11 cellular contexts compared by ENCODE assay signal in the genomic region with DNA sequence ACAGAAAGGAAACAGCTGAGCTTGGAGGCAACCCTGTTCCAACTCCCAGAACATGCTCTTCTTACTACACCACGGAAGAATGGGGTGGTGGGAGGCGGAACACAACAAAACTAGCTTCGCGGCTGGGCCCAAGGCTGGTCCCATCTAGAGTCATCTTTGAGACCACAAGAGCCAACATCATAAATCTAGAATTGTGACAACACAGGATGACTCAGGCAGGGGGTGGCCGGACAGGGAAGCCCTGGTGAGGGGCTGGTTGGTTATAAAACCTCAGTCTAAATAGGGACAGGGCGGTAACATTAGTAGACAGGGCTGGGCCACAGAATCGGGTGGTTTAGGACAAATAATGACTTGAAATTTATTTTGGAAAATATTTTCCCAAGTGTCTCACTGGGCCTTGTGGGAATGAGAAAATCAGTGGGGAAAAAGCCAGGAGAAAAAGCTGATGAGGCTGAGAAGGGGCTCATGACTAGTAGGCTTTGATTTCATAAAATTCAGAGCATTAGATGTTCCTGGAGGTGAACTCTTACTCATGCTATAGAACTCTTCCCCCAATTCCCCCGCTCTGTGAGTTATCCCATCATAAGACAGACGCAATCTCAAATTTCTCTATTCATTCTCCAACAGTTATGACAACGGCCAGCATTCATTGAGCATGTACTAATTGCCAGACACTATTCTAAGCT.
DNase-seq lines count a peak whose midpoint lies in the region; ATAC-seq and TF ChIP-seq lines count a peak whose summit lies in the region.
"Had no signal": no experiment of that assay in that cellular context is flagged by ENCODE, and none has a peak within 500 bp of the region (broad histone marks: within the 10 kb centered on the region; RNA-seq: fewer than 3 reads in every experiment).

No MANE protein-coding gene starts in this region.

- ATAC-seq in gastroesophageal sphincter (peak; percentile 81), HG02970 (IDR thresholded peaks at IDR 0.05; ENCODE audit: low FRiP score, unreplicated experiment) (no peak), HG02759 (IDR thresholded peaks at IDR 0.05; ENCODE audit: unreplicated experiment) (no peak)
- no peak for ATAC-seq in CD8-positive, alpha-beta T cell

- no peaks in the 10 kb centered on the region for H3K36me3 Mint-ChIP-seq in CD8-positive, alpha-beta T cell

- WGBS in gastroesophageal sphincter (ENCODE audit: low coverage in 1 of 2), 2 donors = 60 to 62% methylated on average over 6 to 10 of the region's 10 CpGs

- peaks cover 7% of the 10 kb centered on the region for H3K4me1 Mint-ChIP-seq in CD8-positive, alpha-beta T cell (ENCODE audit: low read depth)

- no peak overlapping the region for H3K27ac Mint-ChIP-seq in CD8-positive, alpha-beta T cell

- no peak overlapping the region for H3K4me3 Mint-ChIP-seq in CD8-positive, alpha-beta T cell

- no peak for TF ChIP-seq POLR2A in gastroesophageal sphincter (IDR thresholded peaks at IDR 0.05)

- no peaks in the 10 kb centered on the region for H3K9me3 Mint-ChIP-seq in CD8-positive, alpha-beta T cell

- peaks cover 0 to 15% (median 0%) of the 10 kb centered on the region in 3 donors for H3K9me3 ChIP-seq in gastroesophageal sphincter
- H3K9me3 ChIP-seq in CD8-positive, alpha-beta T cell (ENCODE audit: low read length) = no peaks in the 10 kb centered on the region

- TF ChIP-seq EP300 in gastroesophageal sphincter (IDR thresholded peaks at IDR 0.05) = no peak

- H3K27ac ChIP-seq in gastroesophageal sphincter = peak overlapping the region; percentile 25 to 68 (median 53)
- H3K27ac ChIP-seq in CD8-positive, alpha-beta T cell (ENCODE audit: low read depth, low read length) = no peak overlapping the region
- H3K27ac ChIP-seq: parathyroid adenoma had no signal

- no peaks in the 10 kb centered on the region for H3K27me3 ChIP-seq in gastroesophageal sphincter
- H3K27me3 ChIP-seq in CD8-positive, alpha-beta T cell (ENCODE audit: insufficient read depth, low read length) = no peaks in the 10 kb centered on the region

- intact Hi-C loops in CD8-positive, alpha-beta T cell (cut with DNase I, micrococcal nuclease) = no loop called here

- peaks cover 0 to 16% (median 0%) of the 10 kb centered on the region in 3 donors for H3K4me1 ChIP-seq in gastroesophageal sphincter
- peaks cover 7% of the 10 kb centered on the region for H3K4me1 ChIP-seq in CD8-positive, alpha-beta T cell (ENCODE audit: insufficient read depth, low read length)
- H3K4me1 ChIP-seq: parathyroid adenoma had no signal

- H3K4me3 ChIP-seq in gastroesophageal sphincter = no peak overlapping the region
- no peak overlapping the region for H3K4me3 ChIP-seq in CD8-positive, alpha-beta T cell (ENCODE audit: low read depth, low read length)

- POLR2A ChIA-PET in CD8-positive, alpha-beta T cell (lab: Charles Lee) = no interaction called here

- DNase-seq in GM03348 (ENCODE audit: low spot score) (peak; percentile 83), NOMO-1 treated with DMSO at 0.1 percent for 48 hours (lab: John Stamatoyannopoulos, UW; ENCODE audit: unreplicated experiment) (peak; percentile 90)
- peak; percentile 8 to 15 for DNase-seq in stimulated activated CD8-positive, alpha-beta memory T cell treated with anti-CD3 and anti-CD28 coated beads, Interleukin-15, amount 100 ng/mL, for 48 hours (ENCODE audit: low read depth in 2 of 2)
- DNase-seq in CD8-positive, alpha-beta T cell = no peak
- DNase-seq: activated gamma-delta T cell, NCI-H524 treated with DMSO at 0.1 percent for 48 hours, T-helper 2 cell had no signal

- no peaks in the 10 kb centered on the region for H3K27me3 Mint-ChIP-seq in CD8-positive, alpha-beta T cell (ENCODE audit: low read depth)

- CTCF ChIA-PET in CD8-positive, alpha-beta T cell (lab: Charles Lee) = no interaction called here

- no peaks in the 10 kb centered on the region for H3K36me3 ChIP-seq in gastroesophageal sphincter
- H3K36me3 ChIP-seq in CD8-positive, alpha-beta T cell (ENCODE audit: insufficient read depth, low read length) = no peaks in the 10 kb centered on the region

- TF ChIP-seq CTCF in gastroesophageal sphincter (IDR thresholded peaks at IDR 0.05) = no peak
- TF ChIP-seq CTCF in CD8-positive, alpha-beta T cell (IDR thresholded peaks at IDR 0.05) = no peak

Comparison
In these comparisons a context has a peak if more than half of its experiments do, and no peak if none do; other contexts are left out.
1. DNase-seq: peak in GM03348 (single experiment), NOMO-1 treated with DMSO at 0.1 percent for 48 hours (single experiment) and stimulated activated CD8-positive, alpha-beta memory T cell treated with anti-CD3 and anti-CD28 coated beads, Interleukin-15, amount 100 ng/mL, for 48 hours (2 of 2); none in CD8-positive, alpha-beta T cell (0 of 7).